ENCODE assay signal across 27 cellular contexts in the genomic region with DNA sequence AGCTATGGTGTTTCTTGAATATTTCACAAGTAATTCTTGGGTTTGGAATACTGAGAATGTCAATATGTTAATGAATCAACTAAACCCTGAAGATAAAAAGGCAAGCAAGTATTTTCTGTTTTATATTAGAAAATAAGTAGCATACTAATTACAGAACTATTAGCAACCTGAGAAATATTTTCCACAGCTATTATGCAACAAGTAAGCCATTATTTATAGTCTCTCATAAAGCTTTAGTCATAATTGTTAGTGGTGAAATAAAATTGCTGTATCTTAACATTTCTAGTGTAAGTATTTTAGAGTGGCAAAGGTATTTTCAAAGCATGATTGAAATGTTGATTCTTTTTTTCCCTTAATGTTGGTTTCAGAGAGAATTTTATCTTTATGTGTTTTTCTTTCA. TPM values are rescaled to one million over a fixed set of nuclear protein-coding genes. Genes with fewer than 3 reads are reported as not detected.
DNase-seq lines count a peak whose midpoint lies in the region; ATAC-seq and TF ChIP-seq lines count a peak whose summit lies in the region.
"Had no signal": no experiment of that assay in that cellular context is flagged by ENCODE, and none has a peak within 500 bp of the region (broad histone marks: within the 10 kb centered on the region; RNA-seq: fewer than 3 reads in every experiment).

No MANE protein-coding gene starts in this region.

- H3K9me2 ChIP-seq in GM23248 (ENCODE audit: insufficient read depth) = no peaks in the 10 kb centered on the region

- H3K4me1 ChIP-seq in GM23248 (ENCODE audit: insufficient read depth) = peaks cover 35% of the 10 kb centered on the region
- peaks cover 16% of the 10 kb centered on the region for H3K4me1 ChIP-seq in mammary epithelial cell (ENCODE audit: insufficient read depth, low read length)
- H3K4me1 ChIP-seq in osteoblast (ENCODE audit: insufficient read depth, low read length) = peaks cover 7% of the 10 kb centered on the region
- H3K4me1 ChIP-seq: BLaER1, upper lobe of right lung had no signal

- intact Hi-C loops in mammary epithelial cell (cut with micrococcal nuclease) = no loop called here

- in situ Hi-C loops in GM23248 (cut with MboI) (no loop called here), mammary epithelial cell (cut with MboI; ENCODE audit: low sequenced_read_pairs in 2 of 2) (no loop called here)

- no peak for TF ChIP-seq CTCF in mammary epithelial cell (conservative IDR thresholded peaks at IDR 0.05 in 1 of 2, IDR thresholded peaks at IDR 0.05 in 1 of 2; ENCODE audit: extremely low read depth in 1 of 2, insufficient read depth in 1 of 2, low read depth in 1 of 2, low read length in 2 of 2)
- no peak for TF ChIP-seq CTCF in fibroblast of pulmonary artery (IDR thresholded peaks at IDR 0.05; ENCODE audit: low read length, missing control alignments)
- TF ChIP-seq CTCF in osteoblast (IDR thresholded peaks at IDR 0.05; ENCODE audit: extremely low read depth, low read depth, low read length) = no peak

- peak; percentile 56 for DNase-seq in GM23248
- DNase-seq in mammary epithelial cell = peak; percentile 31
- peak; percentile 38 for DNase-seq in fibroblast of pulmonary artery (ENCODE audit: low read depth)
- no peak for DNase-seq in osteoblast (ENCODE audit: insufficient read length, low spot score, missing footprints)
- DNase-seq in activated gamma-delta T cell (lab: John Stamatoyannopoulos, UW) = no peak
- no peak for DNase-seq in MG63
- DNase-seq: ACHN; activated CD4-positive, alpha-beta T cell treated with anti-CD3 and anti-CD28 coated beads, Interleukin-2, amount 10 ng/mL, durations not matched to agents 24 days and 14 days; activated naive CD4-positive, alpha-beta T cell; activated T-cell treated with anti-CD3 and anti-CD28 coated beads, Interleukin-2, amount 50 U/mL, for 4 hours; adrenal gland; foreskin fibroblast; NCI-H1092 treated with DMSO at 0.1 percent for 48 hours; NCI-H187 treated with DMSO at 0.1 percent for 48 hours; NCI-H526 treated with DMSO at 0.1 percent for 48 hours; PC-9; stimulated activated CD4-positive, alpha-beta T cell treated with anti-CD3 and anti-CD28 coated beads, Interleukin-4, amount 100 ng/mL, for 24 hours; substantia nigra; upper lobe of right lung had no signal

- H3K27me3 ChIP-seq in GM23248 (replicated peaks; ENCODE audit: insufficient read depth) (no peaks in the 10 kb centered on the region), mammary epithelial cell (ENCODE audit: insufficient read depth, low read length) (no peaks in the 10 kb centered on the region), osteoblast (ENCODE audit: insufficient read depth, low read length) (no peaks in the 10 kb centered on the region), MG63 (no peaks in the 10 kb centered on the region)
- H3K27me3 ChIP-seq: adrenal gland, BLaER1, upper lobe of right lung had no signal

- H3K9ac ChIP-seq in GM23248 (no peak overlapping the region), mammary epithelial cell (ENCODE audit: insufficient read depth, low read length) (no peak overlapping the region)
- H3K9ac ChIP-seq: BLaER1 had no signal

- ATAC-seq in GM19397 (IDR thresholded peaks at IDR 0.05; ENCODE audit: unreplicated experiment) (no peak), GM18511 (IDR thresholded peaks at IDR 0.05; ENCODE audit: unreplicated experiment) (no peak)
- ATAC-seq: activated T-cell treated with anti-CD3 and anti-CD28 coated beads, Interleukin-2, amount 50 U/mL, for 4 hours; left lobe of liver; Right ventricle myocardium inferior; sciatic nerve; stimulated activated effector memory CD8-positive, alpha-beta T cell treated with anti-CD3 and anti-CD28 coated beads, Interleukin-12 subunit alpha, Interleukin-12 subunit beta, amount 100 ng/mL, for 72 hours; upper lobe of right lung had no signal

- H3K4me2 ChIP-seq in GM23248 (ENCODE audit: unreplicated experiment) (peak overlapping the region; percentile 9), mammary epithelial cell (ENCODE audit: insufficient read depth, low read depth, low read length) (peak overlapping the region; percentile 42), osteoblast (ENCODE audit: insufficient read depth, low read length) (no peak overlapping the region)
- H3K4me2 ChIP-seq: BLaER1, PC-9 had no signal

- no TSS peak for BruUV-seq in mammary epithelial cell (replicated peaks; lab: Mats Ljungman, UMichigan)

- no peak overlapping the region for H3K4me3 ChIP-seq in GM23248
- no peak overlapping the region for H3K4me3 ChIP-seq in mammary epithelial cell (replicated peaks in 1 of 3; ENCODE audit: insufficient read depth in 1 of 3, low read depth in 2 of 3, low read length in 3 of 3)
- H3K4me3 ChIP-seq in fibroblast of pulmonary artery (replicated peaks; ENCODE audit: low read depth, low read length) = no peak overlapping the region
- H3K4me3 ChIP-seq in osteoblast (ENCODE audit: insufficient read depth, low read length) = no peak overlapping the region
- H3K4me3 ChIP-seq in MG63 = no peak overlapping the region
- H3K4me3 ChIP-seq: adrenal gland, BLaER1, PC-9, upper lobe of right lung had no signal

- H2AFZ ChIP-seq in GM23248 = no peak overlapping the region
- H2AFZ ChIP-seq in mammary epithelial cell (ENCODE audit: low read depth, low read length) = no peak overlapping the region
- H2AFZ ChIP-seq in osteoblast (ENCODE audit: low read length) = no peak overlapping the region
- H2AFZ ChIP-seq: PC-9 had no signal

- no peaks in the 10 kb centered on the region for H3K9me3 ChIP-seq in GM23248 (ENCODE audit: low read depth)
- H3K9me3 ChIP-seq in mammary epithelial cell (replicated peaks; ENCODE audit: insufficient read depth, low read length) = no peaks in the 10 kb centered on the region
- H3K9me3 ChIP-seq in osteoblast (ENCODE audit: low read depth, low read length) = no peaks in the 10 kb centered on the region
- no peaks in the 10 kb centered on the region for H3K9me3 ChIP-seq in MG63
- H3K9me3 ChIP-seq: adrenal gland, BLaER1, upper lobe of right lung had no signal

- H4K20me1 ChIP-seq in GM23248 (ENCODE audit: insufficient read depth) = no peaks in the 10 kb centered on the region
- H4K20me1 ChIP-seq in mammary epithelial cell (ENCODE audit: insufficient read depth, low read length) = no peaks in the 10 kb centered on the region
- no peaks in the 10 kb centered on the region for H4K20me1 ChIP-seq in osteoblast (ENCODE audit: insufficient read depth, low read length)
- H4K20me1 ChIP-seq: BLaER1 had no signal

- 0 out of 2 replicates have a peak overlapping the region, but pooled peaks have one; percentile 12 for H3K27ac ChIP-seq in GM23248
- H3K27ac ChIP-seq in mammary epithelial cell (ENCODE audit: insufficient read depth, low read depth, low read length) = peak overlapping the region; percentile 46
- H3K27ac ChIP-seq in osteoblast (ENCODE audit: low read depth, low read length) = peak overlapping the region; percentile 26
- H3K27ac ChIP-seq: adrenal gland, BLaER1, PC-9, upper lobe of right lung, VCaP had no signal

- H3K36me3 ChIP-seq in GM23248 (ENCODE audit: low read depth) (peaks cover 33% of the 10 kb centered on the region), mammary epithelial cell (ENCODE audit: insufficient read depth, low read length) (peaks cover 21% of the 10 kb centered on the region), osteoblast (ENCODE audit: insufficient read depth, low read length) (peaks cover 5% of the 10 kb centered on the region), MG63 (peaks cover 3% of the 10 kb centered on the region)

- dilution Hi-C loops in mammary epithelial cell (cut with HindIII; ENCODE audit: low sequenced_read_pairs) = no loop called here

- no peaks in the 10 kb centered on the region for H3K79me2 ChIP-seq in GM23248 (ENCODE audit: insufficient read depth)
- peaks cover 14% of the 10 kb centered on the region for H3K79me2 ChIP-seq in mammary epithelial cell (ENCODE audit: insufficient read depth, low read length)
- no peaks in the 10 kb centered on the region for H3K79me2 ChIP-seq in osteoblast (ENCODE audit: insufficient read depth, low read length)

- peaks cover 26% of the 10 kb centered on the region for H3F3A ChIP-seq in GM23248 (ENCODE audit: insufficient read depth)

- CTCF ChIA-PET in mammary epithelial cell (lab: Charles Lee; ENCODE audit: low non-redundant PET) = interaction anchor here (0.6 kb wide), 1 partner anchor 54 kb away, joined by 3 read pairs; no protein-coding TSS in a partner anchor

RNA-seq across cellular contexts. Expression of gene FAR1, which starts 53.3 kb away (rescaled TPM):
- total RNA-seq in GM23248 (2014; rRNA removed; shearing (Covaris generic)) = 48.4 and 56.1 TPM in 2 replicates
- polyA plus RNA-seq in GM23248 (2016; fragmentation: Nextera tagmentation; extraction: Ambion mirVana) (37.4 and 40.4 TPM in 2 replicates), mammary epithelial cell (96.7 TPM)
- total RNA-seq in mammary epithelial cell (100 to 1,000 TPM; 104 to 126 TPM), osteoblast (61.9 and 70.1 TPM in 2 replicates)
- polyA minus RNA-seq in mammary epithelial cell = 272 TPM
- total RNA-seq in MG63 (2014; rRNA removed; shearing (Covaris generic); ENCODE audit: low replicate concordance) = 16.2 and 45.9 TPM in 2 replicates

Comparison
In these comparisons a context has a peak if more than half of its experiments do, and no peak if none do; other contexts are left out.
1. DNase-seq: peak in GM23248 (single experiment), mammary epithelial cell (single experiment) and fibroblast of pulmonary artery (single experiment); none in osteoblast (single experiment), activated gamma-delta T cell (single experiment) and MG63 (single experiment).
2. Peak in every context shown above with its lines, with median percentiles within 50 percentile points of each other: H3K27ac ChIP-seq.